ENCODE assay signal across 1 cellular context in genomic region chr10:97407211-97407951, GRCh38.
TF ChIP-seq lines count a peak whose summit lies in the region.

No MANE protein-coding gene starts in this region.

TF ChIP-seq in HEK293, 187 proteins besides CTCF, POLR2A, EP300 and RAD21 (continued from another document and continues in another):
- TF ChIP-seq ZBTB1 (tag by site-specific recombination; IDR thresholded peaks at IDR 0.05), result no peak
- no peak for TF ChIP-seq ZBTB44 (tag by site-specific recombination; IDR thresholded peaks at IDR 0.05)
- TF ChIP-seq, protein P1, sequence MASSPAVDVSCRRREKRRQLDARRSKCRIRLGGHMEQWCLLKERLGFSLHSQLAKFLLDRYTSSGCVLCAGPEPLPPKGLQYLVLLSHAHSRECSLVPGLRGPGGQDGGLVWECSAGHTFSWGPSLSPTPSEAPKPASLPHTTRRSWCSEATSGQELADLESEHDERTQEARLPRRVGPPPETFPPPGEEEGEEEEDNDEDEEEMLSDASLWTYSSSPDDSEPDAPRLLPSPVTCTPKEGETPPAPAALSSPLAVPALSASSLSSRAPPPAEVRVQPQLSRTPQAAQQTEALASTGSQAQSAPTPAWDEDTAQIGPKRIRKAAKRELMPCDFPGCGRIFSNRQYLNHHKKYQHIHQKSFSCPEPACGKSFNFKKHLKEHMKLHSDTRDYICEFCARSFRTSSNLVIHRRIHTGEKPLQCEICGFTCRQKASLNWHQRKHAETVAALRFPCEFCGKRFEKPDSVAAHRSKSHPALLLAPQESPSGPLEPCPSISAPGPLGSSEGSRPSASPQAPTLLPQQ (tag by site-specific recombination; IDR thresholded peaks at IDR 0.05), result no peak
- TF ChIP-seq ZNF514 (tag by site-specific recombination; IDR thresholded peaks at IDR 0.05), result no peak
- TF ChIP-seq SCRT2 (tag by site-specific recombination; IDR thresholded peaks at IDR 0.05), result peak; percentile 99
- no peak for TF ChIP-seq ZNF488 (tag by site-specific recombination; IDR thresholded peaks at IDR 0.05)
- peak; percentile 99 for TF ChIP-seq SCRT1 (tag by site-specific recombination; IDR thresholded peaks at IDR 0.05; ENCODE audit: borderline replicate concordance)
- no peak for TF ChIP-seq ZNF585B (tag by site-specific recombination; IDR thresholded peaks at IDR 0.05)
- TF ChIP-seq ZNF596 (tag by site-specific recombination; IDR thresholded peaks at IDR 0.05), result no peak
- TF ChIP-seq, protein P2, sequence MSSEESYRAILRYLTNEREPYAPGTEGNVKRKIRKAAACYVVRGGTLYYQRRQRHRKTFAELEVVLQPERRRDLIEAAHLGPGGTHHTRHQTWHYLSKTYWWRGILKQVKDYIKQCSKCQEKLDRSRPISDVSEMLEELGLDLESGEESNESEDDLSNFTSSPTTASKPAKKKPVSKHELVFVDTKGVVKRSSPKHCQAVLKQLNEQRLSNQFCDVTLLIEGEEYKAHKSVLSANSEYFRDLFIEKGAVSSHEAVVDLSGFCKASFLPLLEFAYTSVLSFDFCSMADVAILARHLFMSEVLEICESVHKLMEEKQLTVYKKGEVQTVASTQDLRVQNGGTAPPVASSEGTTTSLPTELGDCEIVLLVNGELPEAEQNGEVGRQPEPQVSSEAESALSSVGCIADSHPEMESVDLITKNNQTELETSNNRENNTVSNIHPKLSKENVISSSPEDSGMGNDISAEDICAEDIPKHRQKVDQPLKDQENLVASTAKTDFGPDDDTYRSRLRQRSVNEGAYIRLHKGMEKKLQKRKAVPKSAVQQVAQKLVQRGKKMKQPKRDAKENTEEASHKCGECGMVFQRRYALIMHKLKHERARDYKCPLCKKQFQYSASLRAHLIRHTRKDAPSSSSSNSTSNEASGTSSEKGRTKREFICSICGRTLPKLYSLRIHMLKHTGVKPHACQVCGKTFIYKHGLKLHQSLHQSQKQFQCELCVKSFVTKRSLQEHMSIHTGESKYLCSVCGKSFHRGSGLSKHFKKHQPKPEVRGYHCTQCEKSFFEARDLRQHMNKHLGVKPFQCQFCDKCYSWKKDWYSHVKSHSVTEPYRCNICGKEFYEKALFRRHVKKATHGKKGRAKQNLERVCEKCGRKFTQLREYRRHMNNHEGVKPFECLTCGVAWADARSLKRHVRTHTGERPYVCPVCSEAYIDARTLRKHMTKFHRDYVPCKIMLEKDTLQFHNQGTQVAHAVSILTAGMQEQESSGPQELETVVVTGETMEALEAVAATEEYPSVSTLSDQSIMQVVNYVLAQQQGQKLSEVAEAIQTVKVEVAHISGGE (tag by site-specific recombination; conservative IDR thresholded peaks at IDR 0.05; ENCODE audit: low read depth), result no peak
- no peak for TF ChIP-seq ZNF707 (tag by site-specific recombination; IDR thresholded peaks at IDR 0.05)
- TF ChIP-seq SP3 (tag by site-specific recombination; IDR thresholded peaks at IDR 0.05), result no peak
- peak; percentile 65 for TF ChIP-seq ZNF654 (tag by site-specific recombination; IDR thresholded peaks at IDR 0.05; ENCODE audit: low read depth)
- no peak for TF ChIP-seq ZNF266 (tag by site-specific recombination; IDR thresholded peaks at IDR 0.05; ENCODE audit: low read depth)
- TF ChIP-seq GLIS2 (tag by site-specific recombination; IDR thresholded peaks at IDR 0.05), result no peak
- TF ChIP-seq KLF1 (tag by site-specific recombination; IDR thresholded peaks at IDR 0.05), result no peak
- no peak for TF ChIP-seq ZNF184 (tag by site-specific recombination; IDR thresholded peaks at IDR 0.05)
- TF ChIP-seq ZNF354C (tag by site-specific recombination; IDR thresholded peaks at IDR 0.05; ENCODE audit: borderline replicate concordance, low read depth), result no peak
- TF ChIP-seq, protein P3, sequence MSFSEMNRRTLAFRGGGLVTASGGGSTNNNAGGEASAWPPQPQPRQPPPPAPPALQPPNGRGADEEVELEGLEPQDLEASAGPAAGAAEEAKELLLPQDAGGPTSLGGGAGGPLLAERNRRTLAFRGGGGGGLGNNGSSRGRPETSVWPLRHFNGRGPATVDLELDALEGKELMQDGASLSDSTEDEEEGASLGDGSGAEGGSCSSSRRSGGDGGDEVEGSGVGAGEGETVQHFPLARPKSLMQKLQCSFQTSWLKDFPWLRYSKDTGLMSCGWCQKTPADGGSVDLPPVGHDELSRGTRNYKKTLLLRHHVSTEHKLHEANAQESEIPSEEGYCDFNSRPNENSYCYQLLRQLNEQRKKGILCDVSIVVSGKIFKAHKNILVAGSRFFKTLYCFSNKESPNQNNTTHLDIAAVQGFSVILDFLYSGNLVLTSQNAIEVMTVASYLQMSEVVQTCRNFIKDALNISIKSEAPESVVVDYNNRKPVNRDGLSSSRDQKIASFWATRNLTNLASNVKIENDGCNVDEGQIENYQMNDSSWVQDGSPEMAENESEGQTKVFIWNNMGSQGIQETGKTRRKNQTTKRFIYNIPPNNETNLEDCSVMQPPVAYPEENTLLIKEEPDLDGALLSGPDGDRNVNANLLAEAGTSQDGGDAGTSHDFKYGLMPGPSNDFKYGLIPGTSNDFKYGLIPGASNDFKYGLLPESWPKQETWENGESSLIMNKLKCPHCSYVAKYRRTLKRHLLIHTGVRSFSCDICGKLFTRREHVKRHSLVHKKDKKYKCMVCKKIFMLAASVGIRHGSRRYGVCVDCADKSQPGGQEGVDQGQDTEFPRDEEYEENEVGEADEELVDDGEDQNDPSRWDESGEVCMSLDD (tag by site-specific recombination; IDR thresholded peaks at IDR 0.05), result no peak
- TF ChIP-seq ZNF571 (tag by site-specific recombination; IDR thresholded peaks at IDR 0.05), result no peak
- TF ChIP-seq ZSCAN4 (tag by site-specific recombination; IDR thresholded peaks at IDR 0.05), result no peak
- no peak for TF ChIP-seq ZNF341 (tag by site-specific recombination; IDR thresholded peaks at IDR 0.05; ENCODE audit: low read depth)
- TF ChIP-seq, protein P4, sequence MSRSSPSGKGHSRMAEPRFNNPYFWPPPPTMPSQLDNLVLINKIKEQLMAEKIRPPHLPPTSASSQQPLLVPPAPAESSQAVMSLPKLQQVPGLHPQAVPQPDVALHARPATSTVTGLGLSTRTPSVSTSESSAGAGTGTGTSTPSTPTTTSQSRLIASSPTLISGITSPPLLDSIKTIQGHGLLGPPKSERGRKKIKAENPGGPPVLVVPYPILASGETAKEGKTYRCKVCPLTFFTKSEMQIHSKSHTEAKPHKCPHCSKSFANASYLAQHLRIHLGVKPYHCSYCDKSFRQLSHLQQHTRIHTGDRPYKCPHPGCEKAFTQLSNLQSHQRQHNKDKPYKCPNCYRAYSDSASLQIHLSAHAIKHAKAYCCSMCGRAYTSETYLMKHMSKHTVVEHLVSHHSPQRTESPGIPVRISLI (tag by site-specific recombination; IDR thresholded peaks at IDR 0.05), result no peak
- TF ChIP-seq YY1 (tag by site-specific recombination; IDR thresholded peaks at IDR 0.05), result no peak
- no peak for TF ChIP-seq ZNF18 (tag by site-specific recombination; IDR thresholded peaks at IDR 0.05)
- TF ChIP-seq, protein P5, sequence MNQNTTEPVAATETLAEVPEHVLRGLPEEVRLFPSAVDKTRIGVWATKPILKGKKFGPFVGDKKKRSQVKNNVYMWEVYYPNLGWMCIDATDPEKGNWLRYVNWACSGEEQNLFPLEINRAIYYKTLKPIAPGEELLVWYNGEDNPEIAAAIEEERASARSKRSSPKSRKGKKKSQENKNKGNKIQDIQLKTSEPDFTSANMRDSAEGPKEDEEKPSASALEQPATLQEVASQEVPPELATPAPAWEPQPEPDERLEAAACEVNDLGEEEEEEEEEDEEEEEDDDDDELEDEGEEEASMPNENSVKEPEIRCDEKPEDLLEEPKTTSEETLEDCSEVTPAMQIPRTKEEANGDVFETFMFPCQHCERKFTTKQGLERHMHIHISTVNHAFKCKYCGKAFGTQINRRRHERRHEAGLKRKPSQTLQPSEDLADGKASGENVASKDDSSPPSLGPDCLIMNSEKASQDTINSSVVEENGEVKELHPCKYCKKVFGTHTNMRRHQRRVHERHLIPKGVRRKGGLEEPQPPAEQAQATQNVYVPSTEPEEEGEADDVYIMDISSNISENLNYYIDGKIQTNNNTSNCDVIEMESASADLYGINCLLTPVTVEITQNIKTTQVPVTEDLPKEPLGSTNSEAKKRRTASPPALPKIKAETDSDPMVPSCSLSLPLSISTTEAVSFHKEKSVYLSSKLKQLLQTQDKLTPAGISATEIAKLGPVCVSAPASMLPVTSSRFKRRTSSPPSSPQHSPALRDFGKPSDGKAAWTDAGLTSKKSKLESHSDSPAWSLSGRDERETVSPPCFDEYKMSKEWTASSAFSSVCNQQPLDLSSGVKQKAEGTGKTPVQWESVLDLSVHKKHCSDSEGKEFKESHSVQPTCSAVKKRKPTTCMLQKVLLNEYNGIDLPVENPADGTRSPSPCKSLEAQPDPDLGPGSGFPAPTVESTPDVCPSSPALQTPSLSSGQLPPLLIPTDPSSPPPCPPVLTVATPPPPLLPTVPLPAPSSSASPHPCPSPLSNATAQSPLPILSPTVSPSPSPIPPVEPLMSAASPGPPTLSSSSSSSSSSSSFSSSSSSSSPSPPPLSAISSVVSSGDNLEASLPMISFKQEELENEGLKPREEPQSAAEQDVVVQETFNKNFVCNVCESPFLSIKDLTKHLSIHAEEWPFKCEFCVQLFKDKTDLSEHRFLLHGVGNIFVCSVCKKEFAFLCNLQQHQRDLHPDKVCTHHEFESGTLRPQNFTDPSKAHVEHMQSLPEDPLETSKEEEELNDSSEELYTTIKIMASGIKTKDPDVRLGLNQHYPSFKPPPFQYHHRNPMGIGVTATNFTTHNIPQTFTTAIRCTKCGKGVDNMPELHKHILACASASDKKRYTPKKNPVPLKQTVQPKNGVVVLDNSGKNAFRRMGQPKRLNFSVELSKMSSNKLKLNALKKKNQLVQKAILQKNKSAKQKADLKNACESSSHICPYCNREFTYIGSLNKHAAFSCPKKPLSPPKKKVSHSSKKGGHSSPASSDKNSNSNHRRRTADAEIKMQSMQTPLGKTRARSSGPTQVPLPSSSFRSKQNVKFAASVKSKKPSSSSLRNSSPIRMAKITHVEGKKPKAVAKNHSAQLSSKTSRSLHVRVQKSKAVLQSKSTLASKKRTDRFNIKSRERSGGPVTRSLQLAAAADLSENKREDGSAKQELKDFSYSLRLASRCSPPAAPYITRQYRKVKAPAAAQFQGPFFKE (tag by site-specific recombination; IDR thresholded peaks at IDR 0.05; ENCODE audit: borderline replicate concordance), result no peak
- TF ChIP-seq ZNF76 (tag by site-specific recombination; IDR thresholded peaks at IDR 0.05; ENCODE audit: borderline replicate concordance, low read depth), result no peak
- TF ChIP-seq ZNF530 (tag by site-specific recombination; IDR thresholded peaks at IDR 0.05; ENCODE audit: low read depth), result no peak
- TF ChIP-seq ZNF274 (IDR thresholded peaks at IDR 0.05; ENCODE audit: low read length), result no peak
- TF ChIP-seq ZNF274 (tag by site-specific recombination; IDR thresholded peaks at IDR 0.05; ENCODE audit: borderline replicate concordance), result no peak
- no peak for TF ChIP-seq ZNF394 (tag by site-specific recombination; IDR thresholded peaks at IDR 0.05; ENCODE audit: borderline replicate concordance)
- TF ChIP-seq ZNF146 (tag by site-specific recombination; IDR thresholded peaks at IDR 0.05), result no peak
